Comparison of ENCODE assay signal across 17 cellular contexts in genomic region chr12:25884024-25884919, GRCh38.
DNase-seq lines count a peak whose midpoint lies in the region; ATAC-seq, FAIRE-seq and TF ChIP-seq lines count a peak whose summit lies in the region.
"Had no signal": no experiment of that assay in that cellular context is flagged by ENCODE, and none has a peak within 500 bp of the region (broad histone marks: within the 10 kb centered on the region; RNA-seq: fewer than 3 reads in every experiment).

No MANE protein-coding gene starts in this region.

- CTCF ChIA-PET in H1 (lab: Charles Lee; ENCODE audit: partially characterized antibody) = no interaction called here

- no peaks in the 10 kb centered on the region for H3K23me2 ChIP-seq in H1 (ENCODE audit: low read depth, low read length)

- DNase-seq in activated naive CD8-positive, alpha-beta T cell treated with anti-CD3 and anti-CD28 coated beads, Interleukin-2, amount 50 U/mL, for 24 hours = no peak
- no peak for DNase-seq in activated naive CD8-positive, alpha-beta T cell treated with anti-CD3 and anti-CD28 coated beads for 36 hours
- DNase-seq in H1 (ENCODE audit: low read depth in 1 of 2, low spot score in 2 of 2) (peak in 1 of 2 experiments; percentile 50), left colon (no peak)
- DNase-seq: C1 segment of cervical spinal cord, GOT3, NCI-H1092, NCI-H2107, NCI-H345, NCI-H82, SIG-M5 had no signal

- no peak overlapping the region for H3K56ac ChIP-seq in H1 (replicated peaks; ENCODE audit: insufficient read length, low read depth, low read length)

- no peak for TF ChIP-seq CTCF in H1 (IDR thresholded peaks at IDR 0.05; ENCODE audit: control extremely low read depth in 1 of 3, insufficient read depth in 1 of 3, low read depth in 1 of 3, low read length in 3 of 3)

- H3K4me1 ChIP-seq in H1 (replicated peaks in 1 of 4; ENCODE audit: control insufficient read depth in 3 of 4, insufficient read depth in 4 of 4, low read length in 3 of 4) (peaks cover 0 to 12% (median 6%) of the 10 kb centered on the region in 4 experiments), neuron (ENCODE audit: insufficient read depth, low read length) (peaks cover 8% of the 10 kb centered on the region)

- intact Hi-C loops in left colon (cut with DNase I, micrococcal nuclease) = no loop called here

- H3K27ac Mint-ChIP-seq in activated naive CD8-positive, alpha-beta T cell treated with anti-CD3 and anti-CD28 coated beads, Interleukin-2, amount 50 U/mL, for 24 hours = no peak overlapping the region
- H3K27ac Mint-ChIP-seq in activated naive CD8-positive, alpha-beta T cell treated with anti-CD3 and anti-CD28 coated beads for 36 hours = no peak overlapping the region

- H2BK120ac ChIP-seq in H1 (replicated peaks; ENCODE audit: low read depth, low read length) = no peak overlapping the region

- H3K4me2 ChIP-seq in H1 (ENCODE audit: insufficient read depth in 1 of 2, low read depth in 2 of 2, low read length in 2 of 2) = no peak overlapping the region
- H3K4me2 ChIP-seq: KMS-11 had no signal

- H3K9ac ChIP-seq in H1 (replicated peaks in 1 of 4; ENCODE audit: extremely low read depth in 1 of 4, low read depth in 3 of 4, low read length in 3 of 4) = no peak overlapping the region
- H3K9ac ChIP-seq: KMS-11 had no signal

- no peak for TF ChIP-seq RAD21 in H1 (IDR thresholded peaks at IDR 0.05 in 1 of 2, conservative IDR thresholded peaks at IDR 0.05 in 1 of 2; ENCODE audit: low read depth in 2 of 2, low read length in 2 of 2)

- H4K8ac ChIP-seq in H1 (ENCODE audit: extremely low read depth, insufficient read depth, low read length) = peak overlapping the region; percentile 76

- H3K27ac ChIP-seq in H1 (ENCODE audit: low read depth, low read length) = no peak overlapping the region
- H3K27ac ChIP-seq: KMS-11 had no signal

- H2BK15ac ChIP-seq in H1 (ENCODE audit: low read length) = peak overlapping the region; percentile 95; the same call in 1 of the 2 replicates

- H3K36me3 ChIP-seq in H1 (ENCODE audit: control insufficient read depth in 2 of 4, insufficient read depth in 4 of 4, low read length in 3 of 4) (no peaks in the 10 kb centered on the region), neuron (ENCODE audit: insufficient read depth, low read length) (no peaks in the 10 kb centered on the region)

- H3K9me3 ChIP-seq in H1 (ENCODE audit: insufficient read depth in 2 of 2, low read depth in 1 of 2, low read length in 1 of 2) = no peaks in the 10 kb centered on the region
- H3K9me3 ChIP-seq in neuron (ENCODE audit: low read length) = no peaks in the 10 kb centered on the region

- peak; percentile 33 for ATAC-seq in activated naive CD8-positive, alpha-beta T cell treated with anti-CD3 and anti-CD28 coated beads, Interleukin-2, amount 50 U/mL, for 24 hours
- ATAC-seq in HG02870 (IDR thresholded peaks at IDR 0.05; ENCODE audit: unreplicated experiment) (no peak), GM21360 (IDR thresholded peaks at IDR 0.05; ENCODE audit: unreplicated experiment) (no peak), left colon (no peak), GM19324 (IDR thresholded peaks at IDR 0.05; ENCODE audit: low FRiP score, unreplicated experiment) (no peak)

- H3K27me3 ChIP-seq in H1 (replicated peaks in 1 of 4; ENCODE audit: control insufficient read depth in 3 of 4, extremely low read depth in 1 of 4, insufficient read depth in 3 of 4, low read length in 3 of 4) (no peaks in the 10 kb centered on the region), neuron (ENCODE audit: insufficient read depth, low read length) (peaks cover 2% of the 10 kb centered on the region)

- H3K4me1 Mint-ChIP-seq in activated naive CD8-positive, alpha-beta T cell treated with anti-CD3 and anti-CD28 coated beads, Interleukin-2, amount 50 U/mL, for 24 hours = no peaks in the 10 kb centered on the region
- H3K4me1 Mint-ChIP-seq in activated naive CD8-positive, alpha-beta T cell treated with anti-CD3 and anti-CD28 coated beads for 36 hours = no peaks in the 10 kb centered on the region

- H2AFZ ChIP-seq in H1 (ENCODE audit: low read length) (peak overlapping the region; percentile 45; the same call in 1 of the 2 replicates), neuron (ENCODE audit: low read depth, low read length) (peak overlapping the region; percentile 9)

- H2BK20ac ChIP-seq in H1 (ENCODE audit: low read length) = peak overlapping the region; percentile 97; the same call in 1 of the 2 replicates

- peak overlapping the region; percentile 8; the same call in 1 of the 2 replicates for H2BK5ac ChIP-seq in H1 (ENCODE audit: low read depth, low read length)

- no peak for TF ChIP-seq EP300 in H1 (IDR thresholded peaks at IDR 0.05; ENCODE audit: borderline replicate concordance in 1 of 2, low read depth in 2 of 2, low read length in 2 of 2)

- H2BK12ac ChIP-seq in H1 (ENCODE audit: low read depth, low read length) = peak overlapping the region; percentile 82; the same call in 1 of the 2 replicates

- H3K36me3 Mint-ChIP-seq in activated naive CD8-positive, alpha-beta T cell treated with anti-CD3 and anti-CD28 coated beads, Interleukin-2, amount 50 U/mL, for 24 hours (ENCODE audit: low read depth) = no peaks in the 10 kb centered on the region
- H3K36me3 Mint-ChIP-seq in activated naive CD8-positive, alpha-beta T cell treated with anti-CD3 and anti-CD28 coated beads for 36 hours = no peaks in the 10 kb centered on the region

- no peak overlapping the region for H3K23ac ChIP-seq in H1 (ENCODE audit: insufficient read length)

- no peak overlapping the region for H2AK5ac ChIP-seq in H1 (ENCODE audit: low read depth, low read length)

- POLR2A ChIA-PET in H1 (lab: Charles Lee; ENCODE audit: partially characterized antibody) = no interaction called here

- H4K91ac ChIP-seq in H1 (replicated peaks; ENCODE audit: insufficient read length, low read length) = peak overlapping the region; percentile 91

- no peak for TF ChIP-seq POLR2A in H1 (IDR thresholded peaks at IDR 0.05; ENCODE audit: control extremely low read depth in 1 of 2, low read depth in 2 of 2, low read length in 2 of 2)

- no peak overlapping the region for H3K4ac ChIP-seq in H1 (replicated peaks; ENCODE audit: insufficient read length, low read depth, low read length)

- H3K27me3 Mint-ChIP-seq in activated naive CD8-positive, alpha-beta T cell treated with anti-CD3 and anti-CD28 coated beads, Interleukin-2, amount 50 U/mL, for 24 hours = no peaks in the 10 kb centered on the region
- H3K27me3 Mint-ChIP-seq in activated naive CD8-positive, alpha-beta T cell treated with anti-CD3 and anti-CD28 coated beads for 36 hours = peaks cover 2% of the 10 kb centered on the region

- H4K5ac ChIP-seq in H1 (ENCODE audit: insufficient read length, low read depth, low read length) = no peak overlapping the region

- H3K79me1 ChIP-seq in H1 (ENCODE audit: low read depth, low read length) = no peaks in the 10 kb centered on the region

- FAIRE-seq in H1 (lab: Jason Lieb, UNC) = no peak
- FAIRE-seq: A204.1 had no signal

- H3K18ac ChIP-seq in H1 (ENCODE audit: extremely low read depth, low read length) = peak overlapping the region; percentile 56; the same call in 1 of the 2 replicates

- H3K4me3 ChIP-seq in H1 (ENCODE audit: extremely low read depth in 1 of 4, insufficient read depth in 2 of 4, low read depth in 3 of 4, low read length in 4 of 4) (no peak overlapping the region), neuron (ENCODE audit: low read length) (no peak overlapping the region)

- H3K79me2 ChIP-seq in H1 (ENCODE audit: control insufficient read depth in 1 of 2, insufficient read depth in 2 of 2, low read length in 2 of 2) = no peaks in the 10 kb centered on the region

- no peaks in the 10 kb centered on the region for H3K9me3 Mint-ChIP-seq in activated naive CD8-positive, alpha-beta T cell treated with anti-CD3 and anti-CD28 coated beads, Interleukin-2, amount 50 U/mL, for 24 hours
- H3K9me3 Mint-ChIP-seq in activated naive CD8-positive, alpha-beta T cell treated with anti-CD3 and anti-CD28 coated beads for 36 hours = no peaks in the 10 kb centered on the region

- 95% methylated on average over 32 of the region's 36 CpGs; no CpG with 5 or more reads in 1 of the 2 experiments for WGBS in H1 (ENCODE audit: extremely low coverage in 1 of 2, insufficient coverage in 1 of 2, insufficient read length in 1 of 2, insufficient replicate concordance in 2 of 2, low coverage in 1 of 2, low lambda C conversion rate in 2 of 2, missing lambda C conversion rate in 1 of 2), 2 experiments

- H3K14ac ChIP-seq in H1 (ENCODE audit: insufficient read length) = no peak overlapping the region

- no peak overlapping the region for H3K4me3 Mint-ChIP-seq in activated naive CD8-positive, alpha-beta T cell treated with anti-CD3 and anti-CD28 coated beads, Interleukin-2, amount 50 U/mL, for 24 hours
- no peak overlapping the region for H3K4me3 Mint-ChIP-seq in activated naive CD8-positive, alpha-beta T cell treated with anti-CD3 and anti-CD28 coated beads for 36 hours

- no peaks in the 10 kb centered on the region for H4K20me1 ChIP-seq in H1 (replicated peaks in 1 of 2; ENCODE audit: control insufficient read depth in 1 of 2, insufficient read depth in 2 of 2, low read length in 2 of 2)

TF ChIP-seq in H1, 55 proteins besides CTCF, POLR2A, EP300 and RAD21 (continues in another document):
- TF ChIP-seq, protein P1, sequence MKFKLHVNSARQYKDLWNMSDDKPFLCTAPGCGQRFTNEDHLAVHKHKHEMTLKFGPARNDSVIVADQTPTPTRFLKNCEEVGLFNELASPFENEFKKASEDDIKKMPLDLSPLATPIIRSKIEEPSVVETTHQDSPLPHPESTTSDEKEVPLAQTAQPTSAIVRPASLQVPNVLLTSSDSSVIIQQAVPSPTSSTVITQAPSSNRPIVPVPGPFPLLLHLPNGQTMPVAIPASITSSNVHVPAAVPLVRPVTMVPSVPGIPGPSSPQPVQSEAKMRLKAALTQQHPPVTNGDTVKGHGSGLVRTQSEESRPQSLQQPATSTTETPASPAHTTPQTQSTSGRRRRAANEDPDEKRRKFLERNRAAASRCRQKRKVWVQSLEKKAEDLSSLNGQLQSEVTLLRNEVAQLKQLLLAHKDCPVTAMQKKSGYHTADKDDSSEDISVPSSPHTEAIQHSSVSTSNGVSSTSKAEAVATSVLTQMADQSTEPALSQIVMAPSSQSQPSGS (IDR thresholded peaks at IDR 0.05; ENCODE audit: low read length) = no peak
- TF ChIP-seq CBX5 (IDR thresholded peaks at IDR 0.05; ENCODE audit: low read depth, low read length) = no peak
- no peak for TF ChIP-seq BACH1 (IDR thresholded peaks at IDR 0.05; ENCODE audit: low read length)
- TF ChIP-seq YY1 (IDR thresholded peaks at IDR 0.05; ENCODE audit: low read depth, low read length) = no peak
- no peak for TF ChIP-seq MAX (IDR thresholded peaks at IDR 0.05)
- no peak for TF ChIP-seq SRF (IDR thresholded peaks at IDR 0.05; ENCODE audit: low read depth, low read length)
- no peak for TF ChIP-seq TAF1 (IDR thresholded peaks at IDR 0.05; ENCODE audit: low read depth, low read length)
- TF ChIP-seq CEBPB (IDR thresholded peaks at IDR 0.05; ENCODE audit: low read depth, low read length) = no peak
- no peak for TF ChIP-seq BRCA1 (IDR thresholded peaks at IDR 0.05; ENCODE audit: low read depth, low read length)
- no peak for TF ChIP-seq POLR2AphosphoS5 (IDR thresholded peaks at IDR 0.05; ENCODE audit: low read depth, low read length)
